Comparison of ENCODE assay signal across 8 cellular contexts in genomic region chr1:209808059-209808494, GRCh38. TPM values are rescaled to one million over a fixed set of nuclear protein-coding genes. Genes with fewer than 3 reads are reported as not detected.
A peak's percentile ranks its signal among the peaks of the same experiment; 100 is the strongest.
DNase-seq lines count a peak whose midpoint lies in the region; ATAC-seq and TF ChIP-seq lines count a peak whose summit lies in the region.

No MANE protein-coding gene starts in this region.

- TF ChIP-seq CTCF in epithelial cell of proximal tubule (conservative IDR thresholded peaks at IDR 0.05; ENCODE audit: low read depth, low read length), result no peak
- TF ChIP-seq CTCF in ovary (IDR thresholded peaks at IDR 0.05), result no peak
- no peak for TF ChIP-seq CTCF in glutamatergic neuron (IDR thresholded peaks at IDR 0.05; ENCODE audit: partially characterized antibody, unreplicated experiment)

- H3K9me3 Mint-ChIP-seq in glutamatergic neuron (ENCODE audit: unreplicated experiment), result no peaks in the 10 kb centered on the region

- TF ChIP-seq EP300 in ovary (IDR thresholded peaks at IDR 0.05), result no peak

- H3K36me3 Mint-ChIP-seq in glutamatergic neuron (ENCODE audit: unreplicated experiment), result no peaks in the 10 kb centered on the region

- DNase-seq in H4 (ENCODE audit: low spot score) (peak; percentile 77), NCI-H69 (lab: John Stamatoyannopoulos, UW) (peak; percentile 98), epithelial cell of proximal tubule (ENCODE audit: low read depth) (peak; percentile 75), pulmonary artery endothelial cell (ENCODE audit: low read depth, low spot score) (peak; percentile 82), ovary (no peak), glutamatergic neuron (no peak)

- ATAC-seq in GM18498 (IDR thresholded peaks at IDR 0.05; ENCODE audit: unreplicated experiment) (no peak), HG02571 (IDR thresholded peaks at IDR 0.05; ENCODE audit: unreplicated experiment) (no peak)

- peaks cover 0 to 3% of the 10 kb centered on the region in 2 donors for H3K9me3 ChIP-seq in ovary

- H3K27me3 ChIP-seq in ovary, result no peaks in the 10 kb centered on the region

- TF ChIP-seq POLR2A in ovary (IDR thresholded peaks at IDR 0.05), result no peak

- H3K27me3 Mint-ChIP-seq in glutamatergic neuron (ENCODE audit: unreplicated experiment), result peaks cover 5% of the 10 kb centered on the region

- peaks cover 9% of the 10 kb centered on the region for H3K4me1 Mint-ChIP-seq in glutamatergic neuron (ENCODE audit: low read depth, unreplicated experiment)

- no peak overlapping the region for H3K4me3 Mint-ChIP-seq in glutamatergic neuron (ENCODE audit: unreplicated experiment)

- no peak overlapping the region for H3K4me3 ChIP-seq in epithelial cell of proximal tubule (ENCODE audit: low read depth, low read length)
- H3K4me3 ChIP-seq in ovary, result no peak overlapping the region

- no peaks in the 10 kb centered on the region for H3K36me3 ChIP-seq in ovary

- intact Hi-C loops in ovary (cut with DNase I), result no loop called here

- no peak overlapping the region for H3K27ac ChIP-seq in ovary

- H3K27ac Mint-ChIP-seq in glutamatergic neuron (ENCODE audit: unreplicated experiment), result no peak overlapping the region

- H3K4me1 ChIP-seq in ovary (ENCODE audit: insufficient read depth), result no peaks in the 10 kb centered on the region

RNA-seq across cellular contexts. Expression of gene IRF6, which starts 2.1 kb away (rescaled TPM):
- not detected in 2 replicates for total RNA-seq in H4 (2014; rRNA removed; shearing (Covaris generic))
- 12.9 and 43.8 TPM in 2 replicates for total RNA-seq in epithelial cell of proximal tubule
- 18.4 and 24.3 TPM in 2 replicates for total RNA-seq in pulmonary artery endothelial cell
- 10 to 100 TPM in 1 of 7 donors, 1 to 10 TPM in 6; 2.5 to 24.2 (median 5.4) TPM for total RNA-seq in ovary
- 1 to 10 TPM in 1 of 2 donors, under 1 TPM in 1; 0.80 to 2.5 TPM for polyA plus RNA-seq in ovary
- 0.47 TPM for total RNA-seq in glutamatergic neuron (ENCODE audit: unreplicated experiment)

RNA-seq across cellular contexts. Expression of gene UTP25, which starts 19.7 kb away (rescaled TPM):
- 5.6 and 5.7 TPM in 2 replicates for total RNA-seq in H4 (2014; rRNA removed; shearing (Covaris generic))
- total RNA-seq in epithelial cell of proximal tubule (7.5 and 10.9 TPM in 2 replicates), pulmonary artery endothelial cell (5.6 and 9.2 TPM in 2 replicates), ovary (1 to 10 TPM; 6.0 to 9.9 (median 8.4) TPM), glutamatergic neuron (ENCODE audit: unreplicated experiment) (4.6 TPM)
- polyA plus RNA-seq in ovary, result 1 to 10 TPM; 4.3 to 8.1 TPM

RNA-seq across cellular contexts. Expression of gene C1orf74, which starts 23.7 kb away (rescaled TPM):
- 5.0 and 6.1 TPM in 2 replicates for total RNA-seq in H4 (2014; rRNA removed; shearing (Covaris generic))
- total RNA-seq in epithelial cell of proximal tubule, result 3.3 and 4.4 TPM in 2 replicates
- 2.7 and 4.0 TPM in 2 replicates for total RNA-seq in pulmonary artery endothelial cell
- 1 to 10 TPM in 5 of 7 donors, under 1 TPM in 2; 0.83 to 1.6 (median 1.4) TPM for total RNA-seq in ovary
- 1 to 10 TPM in 1 of 2 donors, under 1 TPM in 1; 0.62 to 2.5 TPM for polyA plus RNA-seq in ovary
- 2.3 TPM for total RNA-seq in glutamatergic neuron (ENCODE audit: unreplicated experiment)

RNA-seq across cellular contexts. Expression of gene TRAF3IP3, which starts 52.2 kb away (rescaled TPM):
- not detected in 2 replicates for total RNA-seq in H4 (2014; rRNA removed; shearing (Covaris generic))
- not detected in 2 replicates for total RNA-seq in epithelial cell of proximal tubule
- total RNA-seq in pulmonary artery endothelial cell, result not detected in 2 replicates
- total RNA-seq in ovary, result 1 to 10 TPM in 5 of 7 donors, under 1 TPM in 2; 0.34 to 2.4 (median 1.4) TPM
- polyA plus RNA-seq in ovary, result 1 to 10 TPM; 1.2 to 5.6 TPM
- not detected for total RNA-seq in glutamatergic neuron (ENCODE audit: unreplicated experiment)

Comparison
In these comparisons a context has a peak if more than half of its experiments do, and no peak if none do; other contexts are left out.
1. DNase-seq: peak in H4 (single experiment), NCI-H69 (single experiment), epithelial cell of proximal tubule (single experiment) and pulmonary artery endothelial cell (single experiment); none in ovary (0 of 5) and glutamatergic neuron (single experiment).